2 cellular contexts compared by ENCODE assay signal in genomic region chr16:85213926-85214294, GRCh38.
TF ChIP-seq lines count a peak whose summit lies in the region.

No MANE protein-coding gene starts in this region.

TF ChIP-seq in GM23338, 12 proteins besides CTCF, POLR2A, EP300 and RAD21:
- TF ChIP-seq ETS1 (IDR thresholded peaks at IDR 0.05), result no peak
- no peak for TF ChIP-seq NANOG (IDR thresholded peaks at IDR 0.05; ENCODE audit: borderline replicate concordance)
- no peak for TF ChIP-seq REST (IDR thresholded peaks at IDR 0.05; ENCODE audit: unreplicated experiment)
- no peak for TF ChIP-seq EZH2 (IDR thresholded peaks at IDR 0.05; ENCODE audit: low read depth, unreplicated experiment)
- TF ChIP-seq CREB1 (CRISPR knock-in tag; IDR thresholded peaks at IDR 0.05; ENCODE audit: low read depth), result no peak
- no peak for TF ChIP-seq STAT1 (IDR thresholded peaks at IDR 0.05; ENCODE audit: unreplicated experiment)
- no peak for TF ChIP-seq POLR2AphosphoS5 (IDR thresholded peaks at IDR 0.05; ENCODE audit: low read depth)
- no peak for TF ChIP-seq ZNF114 (CRISPR knock-in tag; IDR thresholded peaks at IDR 0.05)
- TF ChIP-seq ZNF462 (CRISPR knock-in tag; IDR thresholded peaks at IDR 0.05), result no peak
- TF ChIP-seq JUNB (IDR thresholded peaks at IDR 0.05; ENCODE audit: unreplicated experiment), result no peak
- TF ChIP-seq ZNF331 (CRISPR knock-in tag; IDR thresholded peaks at IDR 0.05; ENCODE audit: low read depth), result no peak
- TF ChIP-seq EZH2phosphoT487 (IDR thresholded peaks at IDR 0.05; ENCODE audit: unreplicated experiment), result no peak

TF ChIP-seq in HepG2, 621 proteins besides CTCF, POLR2A, EP300 and RAD21 (continued from another document):
- TF ChIP-seq ZMYM2 (CRISPR knock-in tag; IDR thresholded peaks at IDR 0.05) (0 out of 2 replicates have a peak, but pooled peaks have one; percentile 4), ZNF576 (CRISPR knock-in tag; IDR thresholded peaks at IDR 0.05) (no peak), ZNF546 (CRISPR knock-in tag; conservative IDR thresholded peaks at IDR 0.05) (peak; percentile 66; the same call in 1 of the 2 replicates), ZMYM4 (CRISPR knock-in tag; IDR thresholded peaks at IDR 0.05) (peak; percentile 7; the same call in 1 of the 2 replicates)
